In genomic region chr1:41622402-41622801, GRCh38 we compare ENCODE assay signal across 17 cellular contexts.
A peak's percentile ranks its signal among the peaks of the same experiment; 100 is the strongest.
DNase-seq lines count a peak whose midpoint lies in the region; ATAC-seq and TF ChIP-seq lines count a peak whose summit lies in the region.
"Had no signal": no experiment of that assay in that cellular context is flagged by ENCODE, and none has a peak within 500 bp of the region (broad histone marks: within the 10 kb centered on the region; RNA-seq: fewer than 3 reads in every experiment).

No MANE protein-coding gene starts in this region.

- peak overlapping the region; percentile 80 for H3K4me2 ChIP-seq in BLaER1
- H3K4me2 ChIP-seq: PC-9 had no signal

- peak; percentile 64 for DNase-seq in adipocyte (ENCODE audit: low read depth)
- DNase-seq in right lobe of liver, result no peak
- no peak for DNase-seq in AML-193 (lab: John Stamatoyannopoulos, UW)
- DNase-seq in SHP77 (lab: John Stamatoyannopoulos, UW), result no peak
- DNase-seq in DMS53 (lab: John Stamatoyannopoulos, UW), result no peak
- no peak for DNase-seq in NCI-H1092 (lab: John Stamatoyannopoulos, UW)
- DNase-seq: activated CD4-positive, alpha-beta T cell treated with anti-CD3 and anti-CD28 coated beads, Interleukin-2, amount 50 U/mL, for 1 hour; activated gamma-delta T cell; caudate nucleus; DMS 273 treated with DMSO at 0.1 percent for 48 hours; NCI-H1048; NCI-H2171 treated with DMSO at 0.1 percent for 48 hours; PC-9; stimulated activated CD4-positive, alpha-beta T cell treated with anti-CD3 and anti-CD28 coated beads, Interleukin-2, amount 100 ng/mL, for 48 hours; upper lobe of right lung had no signal

- intact Hi-C loops in right lobe of liver (cut with DNase I), result no loop called here

- H3K27ac ChIP-seq in BLaER1, result no peak overlapping the region
- peak overlapping the region in 1 of 3 donors; percentile 16 for H3K27ac ChIP-seq in right lobe of liver
- H3K27ac ChIP-seq: PC-9, upper lobe of right lung had no signal

- H3K4me1 ChIP-seq in BLaER1, result peaks cover 45% of the 10 kb centered on the region
- peaks cover 28% of the 10 kb centered on the region for H3K4me1 ChIP-seq in adipocyte (ENCODE audit: control insufficient read depth, insufficient read depth, low read length)
- H3K4me1 ChIP-seq in right lobe of liver, result peaks cover 0 to 11% (median 1%) of the 10 kb centered on the region in 4 donors

- H3K9me3 ChIP-seq in BLaER1 (no peaks in the 10 kb centered on the region), adipocyte (ENCODE audit: control insufficient read depth, low read length) (no peaks in the 10 kb centered on the region), right lobe of liver (no peaks in the 10 kb centered on the region)
- H3K9me3 ChIP-seq: upper lobe of right lung had no signal

- TF ChIP-seq POLR2A in right lobe of liver (IDR thresholded peaks at IDR 0.05), result no peak

- H3K4me3 Mint-ChIP-seq in IgD-negative memory B cell, result peak overlapping the region; percentile 60 to 92 (median 76)

- WGBS in right lobe of liver (ENCODE audit: insufficient coverage, low coverage, low lambda C conversion rate, missing lambda C conversion rate), result 42% methylated on average over 7 of the region's 8 CpGs

- peaks cover 10% of the 10 kb centered on the region for H3K36me3 Mint-ChIP-seq in IgD-negative memory B cell

- H3K4me1 Mint-ChIP-seq in IgD-negative memory B cell, result peaks cover 35 to 48% (median 41%) of the 10 kb centered on the region in 3 donors

- peak overlapping the region; percentile 52 to 92 (median 83) for H3K27ac Mint-ChIP-seq in IgD-negative memory B cell

- H3K36me3 ChIP-seq in BLaER1 (peaks cover 4% of the 10 kb centered on the region; the same call in 1 of the 2 replicates), adipocyte (ENCODE audit: control insufficient read depth, insufficient read depth, low read length, severe bottlenecking) (no peaks in the 10 kb centered on the region), right lobe of liver (no peaks in the 10 kb centered on the region)
- H3K36me3 ChIP-seq: upper lobe of right lung had no signal

- H3K9me3 Mint-ChIP-seq in IgD-negative memory B cell, result no peaks in the 10 kb centered on the region

- H3K4me3 ChIP-seq in BLaER1 (no peak overlapping the region), adipocyte (ENCODE audit: low read length) (no peak overlapping the region), right lobe of liver (no peak overlapping the region)
- H3K4me3 ChIP-seq: PC-9, upper lobe of right lung had no signal

- no peaks in the 10 kb centered on the region for H4K20me1 ChIP-seq in BLaER1

- ATAC-seq in right lobe of liver, result peak; percentile 4 to 31 (median 15)
- ATAC-seq: upper lobe of right lung had no signal

- H3K27me3 ChIP-seq in BLaER1, result no peaks in the 10 kb centered on the region
- no peaks in the 10 kb centered on the region for H3K27me3 ChIP-seq in adipocyte (replicated peaks; ENCODE audit: control insufficient read depth, insufficient read depth, low read length)
- H3K27me3 ChIP-seq in right lobe of liver, result no peaks in the 10 kb centered on the region
- H3K27me3 ChIP-seq: upper lobe of right lung had no signal

- H3K9ac ChIP-seq in BLaER1, result peak overlapping the region; percentile 63; the same call in 1 of the 2 replicates
- H3K9ac ChIP-seq in adipocyte (ENCODE audit: low read length), result no peak overlapping the region

- H3K27me3 Mint-ChIP-seq in IgD-negative memory B cell, result no peaks in the 10 kb centered on the region

- no peak for TF ChIP-seq CTCF in right lobe of liver (IDR thresholded peaks at IDR 0.05)
